In genomic region chr12:54364413-54364812, GRCh38 we compare ENCODE assay signal across 13 cellular contexts. TPM values are rescaled to one million over a fixed set of nuclear protein-coding genes. Genes with fewer than 3 reads are reported as not detected.
DNase-seq lines count a peak whose midpoint lies in the region; ATAC-seq, FAIRE-seq and TF ChIP-seq lines count a peak whose summit lies in the region.
"Had no signal": no experiment of that assay in that cellular context is flagged by ENCODE, and none has a peak within 500 bp of the region (broad histone marks: within the 10 kb centered on the region; RNA-seq: fewer than 3 reads in every experiment).

Gene GPR84, minus strand, starts transcription at chr12:54364486. Its CDS starts 635 bp downstream, at chr12:54363851.

- H3K4me3 Mint-ChIP-seq in dendritic cell treated with granulocyte-macrophage colony-stimulating factor and Interleukin-4, amounts not matched to agents 40 ng/mL and 50 ng/mL, for 4 days: peak within 1 kb of the TSS; percentile 35

- FAIRE-seq in kidney (lab: Jason Lieb, UNC): no peak

- H3K27me3 Mint-ChIP-seq in dendritic cell treated with granulocyte-macrophage colony-stimulating factor and Interleukin-4, amounts not matched to agents 40 ng/mL and 50 ng/mL, for 4 days: no peaks in the 10 kb centered on the region

- no peak within 1 kb of the TSS for H3K4me3 ChIP-seq in kidney (ENCODE audit: low read length in 2 of 2)
- H3K4me3 ChIP-seq in dorsolateral prefrontal cortex: peak within 1 kb of the TSS in 9 of 59 donors; percentile 1 to 45 (median 16)
- H3K4me3 ChIP-seq: GM23248 had no signal

- ATAC-seq in GM21576 (IDR thresholded peaks at IDR 0.05; ENCODE audit: unreplicated experiment): peak; percentile 31
- no peak for ATAC-seq in GM21528 (IDR thresholded peaks at IDR 0.05; ENCODE audit: low FRiP score, unreplicated experiment)
- ATAC-seq: sciatic nerve had no signal

- no peaks in the 10 kb centered on the region for H3K9me3 ChIP-seq in kidney (ENCODE audit: control insufficient read depth in 1 of 2, low read length in 2 of 2)

- H3K36me3 Mint-ChIP-seq in dendritic cell treated with granulocyte-macrophage colony-stimulating factor and Interleukin-4, amounts not matched to agents 40 ng/mL and 50 ng/mL, for 4 days (ENCODE audit: low read depth): peaks cover 6% of the 10 kb centered on the region

- H3K9ac ChIP-seq in kidney (ENCODE audit: low read length in 2 of 2): no peak within 1 kb of the TSS
- H3K9ac ChIP-seq: GM23248 had no signal

- DNase-seq in GF-D8 (lab: John Stamatoyannopoulos, UW) (peak; percentile 89), NOMO-1 (lab: John Stamatoyannopoulos, UW; ENCODE audit: unreplicated experiment in 2 of 2) (peak; percentile 89 to 96), kidney (no peak), SK-N-DZ (ENCODE audit: low spot score) (no peak), dorsolateral prefrontal cortex (no peak)
- DNase-seq: DND-41, GM23248 had no signal

- intact Hi-C loops in dendritic cell treated with granulocyte-macrophage colony-stimulating factor and Interleukin-4, amounts not matched to agents 40 ng/mL and 50 ng/mL, for 4 days (cut with micrococcal nuclease): loop anchor here (5.0 kb wide), 1 partner anchor 142 kb away; no protein-coding TSS in a partner anchor
- intact Hi-C loops in kidney (cut with DNase I): no loop called here
- intact Hi-C loops in dorsolateral prefrontal cortex (cut with DNase I): loop anchor here (5.0 to 10.0 kb wide), 2 partner anchors 72 to 110 kb away; no protein-coding TSS in a partner anchor

- TF ChIP-seq CTCF in kidney (IDR thresholded peaks at IDR 0.05; ENCODE audit: borderline replicate concordance, extremely low read depth, insufficient read depth): no peak
- TF ChIP-seq CTCF in dorsolateral prefrontal cortex (IDR thresholded peaks at IDR 0.05 in 54 of 56, conservative IDR thresholded peaks at IDR 0.05 in 2 of 56; ENCODE audit: low read depth in 1 of 56, partially characterized antibody in 56 of 56): no peak

- peaks cover 63% of the 10 kb centered on the region for H3K4me1 Mint-ChIP-seq in dendritic cell treated with granulocyte-macrophage colony-stimulating factor and Interleukin-4, amounts not matched to agents 40 ng/mL and 50 ng/mL, for 4 days (ENCODE audit: low read depth)

- H3K27ac ChIP-seq in kidney (ENCODE audit: low read depth in 2 of 2, low read length in 2 of 2) (no peak within 1 kb of the TSS), dorsolateral prefrontal cortex (peak within 1 kb of the TSS in 9 of 59 donors; percentile 7 to 47 (median 27))
- H3K27ac ChIP-seq: GM23248, RWPE1 had no signal

- H3K9me3 Mint-ChIP-seq in dendritic cell treated with granulocyte-macrophage colony-stimulating factor and Interleukin-4, amounts not matched to agents 40 ng/mL and 50 ng/mL, for 4 days: no peaks in the 10 kb centered on the region

- no peaks in the 10 kb centered on the region for H3K36me3 ChIP-seq in kidney (ENCODE audit: control insufficient read depth in 1 of 2, insufficient read depth in 2 of 2, low read length in 2 of 2)

- no peaks in the 10 kb centered on the region for H3K27me3 ChIP-seq in dorsolateral prefrontal cortex

- peaks cover 6 to 13% of the 10 kb centered on the region in 2 donors for H3K4me1 ChIP-seq in kidney (ENCODE audit: control insufficient read depth in 1 of 2, insufficient read depth in 1 of 2, low read depth in 1 of 2, low read length in 2 of 2)

- H3K27ac Mint-ChIP-seq in dendritic cell treated with granulocyte-macrophage colony-stimulating factor and Interleukin-4, amounts not matched to agents 40 ng/mL and 50 ng/mL, for 4 days: peak within 1 kb of the TSS; percentile 72

RNA-seq across cellular contexts. Expression of gene GPR84, which starts in this region (rescaled TPM):
- 1.7 TPM for total RNA-seq in kidney
- not detected for polyA plus RNA-seq in kidney (ENCODE audit: insufficient read depth, low read depth, low replicate concordance)
- polyA plus RNA-seq in SK-N-DZ (2014; cell fraction: cytosol; rRNA removed): not detected in 2 replicates
- not detected in 2 replicates for polyA plus RNA-seq in SK-N-DZ (2014; cell fraction: nucleus; rRNA removed)
- total RNA-seq in dorsolateral prefrontal cortex: 1 to 10 TPM in 52 of 120 experiments, under 1 TPM in 51, not detected in 17; 0.22 to 7.8 (median 1.0) TPM
- total RNA-seq: GM23248, kidney epithelial cell had no signal
- polyA plus RNA-seq: GM23248 had no signal

Comparison
In these comparisons a context has a peak if more than half of its experiments do, and no peak if none do; other contexts are left out.
1. DNase-seq: peak in GF-D8 (single experiment) and NOMO-1 (2 of 2); none in kidney (single experiment), SK-N-DZ (single experiment) and dorsolateral prefrontal cortex (0 of 10).